ENCODE assay signal across 8 cellular contexts in genomic region chr17:17972952-17973254, GRCh38. TPM values are rescaled to one million over a fixed set of nuclear protein-coding genes. Genes with fewer than 3 reads are reported as not detected.
DNase-seq lines count a peak whose midpoint lies in the region; TF ChIP-seq lines count a peak whose summit lies in the region.

No MANE protein-coding gene starts in this region.

- peak overlapping the region; percentile 83 for H3K4me3 ChIP-seq in GM08714 (ENCODE audit: low read length)
- peak overlapping the region; percentile 80 for H3K4me3 ChIP-seq in SJSA1
- H3K4me3 ChIP-seq in fibroblast of lung (replicated peaks in 1 of 4; ENCODE audit: control extremely low read depth in 1 of 4, insufficient read depth in 1 of 4, low read depth in 3 of 4, low read length in 4 of 4): peak overlapping the region; percentile 44 to 73 (median 63)
- peak overlapping the region; percentile 60 for H3K4me3 ChIP-seq in rectal smooth muscle tissue (ENCODE audit: low read length)

- H2AFZ ChIP-seq in fibroblast of lung (ENCODE audit: low read length): peak overlapping the region; percentile 75

- H3K9ac ChIP-seq in fibroblast of lung (ENCODE audit: insufficient read depth, low read length) (no peak overlapping the region), rectal smooth muscle tissue (ENCODE audit: low read length) (no peak overlapping the region)

- H3K27me3 ChIP-seq in SJSA1 (replicated peaks): no peaks in the 10 kb centered on the region
- H3K27me3 ChIP-seq in fibroblast of lung (ENCODE audit: control insufficient read depth, insufficient read depth, low read length): no peaks in the 10 kb centered on the region
- H3K27me3 ChIP-seq in rectal smooth muscle tissue (ENCODE audit: control insufficient read depth, insufficient read depth, low read length): no peaks in the 10 kb centered on the region

- H3K4me1 ChIP-seq in SJSA1 (replicated peaks): peaks cover 8% of the 10 kb centered on the region
- H3K4me1 ChIP-seq in fibroblast of lung (ENCODE audit: control insufficient read depth, extremely low read depth, insufficient read depth, low read length): peaks cover 4% of the 10 kb centered on the region
- peaks cover 12% of the 10 kb centered on the region for H3K4me1 ChIP-seq in rectal smooth muscle tissue (ENCODE audit: control insufficient read depth, insufficient read depth, low read length)

- no peaks in the 10 kb centered on the region for H4K20me1 ChIP-seq in fibroblast of lung (ENCODE audit: control insufficient read depth, extremely low read depth, insufficient read depth, low read length)

- peak overlapping the region; percentile 86 for H3K4me2 ChIP-seq in fibroblast of lung (ENCODE audit: extremely low read depth, insufficient read depth, low read length)

- DNase-seq in SJSA1 (ENCODE audit: low read depth in 1 of 2, low spot score in 2 of 2): no peak
- no peak for DNase-seq in fibroblast of lung (ENCODE audit: low read depth in 2 of 2)
- no peak for DNase-seq in T1000 (lab: John Stamatoyannopoulos, UW)
- no peak for DNase-seq in D341Med (ENCODE audit: low spot score)
- DNase-seq in inferior parietal cortex (ENCODE audit: extremely low spot score): no peak
- no peak for DNase-seq in activated gamma-delta T cell (lab: John Stamatoyannopoulos, UW)

- H3K27ac ChIP-seq in SJSA1 (peak overlapping the region; percentile 70), fibroblast of lung (ENCODE audit: insufficient read depth, low read length) (peak overlapping the region; percentile 49), rectal smooth muscle tissue (ENCODE audit: low read depth, low read length) (no peak overlapping the region)

- no peaks in the 10 kb centered on the region for H3K9me3 ChIP-seq in SJSA1 (replicated peaks)
- no peaks in the 10 kb centered on the region for H3K9me3 ChIP-seq in fibroblast of lung (ENCODE audit: control insufficient read depth, insufficient read depth, low read depth, low read length)

- H3K79me2 ChIP-seq in fibroblast of lung (ENCODE audit: control insufficient read depth, insufficient read depth, low read length): peaks cover 32% of the 10 kb centered on the region

- H3K36me3 ChIP-seq in SJSA1: peaks cover 6% of the 10 kb centered on the region; the same call in 1 of the 2 replicates
- H3K36me3 ChIP-seq in fibroblast of lung (ENCODE audit: control insufficient read depth, insufficient read depth, low read length): no peaks in the 10 kb centered on the region
- H3K36me3 ChIP-seq in rectal smooth muscle tissue (ENCODE audit: control insufficient read depth, insufficient read depth, low read length): peaks cover 2% of the 10 kb centered on the region

- no peak for TF ChIP-seq CTCF in fibroblast of lung (conservative IDR thresholded peaks at IDR 0.05 in 1 of 2, IDR thresholded peaks at IDR 0.05 in 1 of 2; ENCODE audit: low read depth in 1 of 2, low read length in 2 of 2)

RNA-seq across cellular contexts. Expression of gene DRC3, which starts 0.2 kb away (rescaled TPM):
- 1.8 TPM in 1 of 2 replicates, not detected in the other for total RNA-seq in SJSA1 (2014; rRNA removed; shearing (Covaris generic))
- total RNA-seq in fibroblast of lung: 0.26 and 0.33 TPM in 2 replicates
- 0.27 and 0.37 TPM in 2 replicates for polyA plus RNA-seq in fibroblast of lung
- 1.1 and 1.6 TPM in 2 replicates for polyA plus RNA-seq in fibroblast of lung (2012)
- polyA minus RNA-seq in fibroblast of lung (ENCODE audit: low replicate concordance): not detected in 2 replicates

RNA-seq across cellular contexts. Expression of gene TOM1L2, which starts 0.7 kb away (rescaled TPM):
- total RNA-seq in SJSA1 (2014; rRNA removed; shearing (Covaris generic)): 32.0 and 36.4 TPM in 2 replicates
- 15.7 and 33.9 TPM in 2 replicates for total RNA-seq in fibroblast of lung
- polyA plus RNA-seq in fibroblast of lung: 35.9 and 47.4 TPM in 2 replicates
- polyA plus RNA-seq in fibroblast of lung (2012): 34.3 and 40.2 TPM in 2 replicates
- 92.9 and 100 TPM in 2 replicates for polyA minus RNA-seq in fibroblast of lung (ENCODE audit: low replicate concordance)
